Comparison of ENCODE assay signal across 10 cellular contexts in genomic region chr1:161484613-161485012, GRCh38. TPM values are rescaled to one million over a fixed set of nuclear protein-coding genes. Genes with fewer than 3 reads are reported as not detected.
A peak's percentile ranks its signal among the peaks of the same experiment; 100 is the strongest.
DNase-seq lines count a peak whose midpoint lies in the region; TF ChIP-seq lines count a peak whose summit lies in the region.
"Had no signal": no experiment of that assay in that cellular context is flagged by ENCODE, and none has a peak within 500 bp of the region (broad histone marks: within the 10 kb centered on the region; RNA-seq: fewer than 3 reads in every experiment).

No MANE protein-coding gene starts in this region.

- no peaks in the 10 kb centered on the region for H3K4me1 Mint-ChIP-seq in neural progenitor cell
- H3K4me1 Mint-ChIP-seq in activated T-helper 2 cell treated with anti-CD3 and anti-CD28 coated beads, Interferon-gamma antibody, Interleukin-2, Interleukin-4, amounts not matched to agents 10 μg/mL and 5 μg/mL and 100 μg/mL, durations not matched to agents 14 hours and 24 hours and 36 hours (ENCODE audit: low read depth) = peaks cover 5% of the 10 kb centered on the region

- H3K9me3 ChIP-seq in Loucy (ENCODE audit: insufficient read depth, low read depth, low read length) (no peaks in the 10 kb centered on the region), neural progenitor cell (ENCODE audit: low read depth) (no peaks in the 10 kb centered on the region)

- TF ChIP-seq CTCF in GM10266 (IDR thresholded peaks at IDR 0.05; ENCODE audit: control insufficient read depth, insufficient read depth, low read depth, missing control alignments) (peak; percentile 43), Loucy (conservative IDR thresholded peaks at IDR 0.05; ENCODE audit: low read length) (peak; percentile 70), cardiac fibroblast (IDR thresholded peaks at IDR 0.05; ENCODE audit: low read depth, low read length) (peak; percentile 28), neural progenitor cell (IDR thresholded peaks at IDR 0.05) (peak; percentile 24)

- no peaks in the 10 kb centered on the region for H3K4me1 ChIP-seq in Loucy (ENCODE audit: insufficient read depth, low read length, poor library complexity, severe bottlenecking)
- H3K4me1 ChIP-seq in neural progenitor cell = no peaks in the 10 kb centered on the region

- DNase-seq in GM10266 (ENCODE audit: extremely low spot score) (no peak), cardiac fibroblast (ENCODE audit: low read depth in 2 of 2) (peak in 1 of 2 donors; percentile 13), neural progenitor cell (ENCODE audit: low spot score) (no peak), occipital lobe (lab: John Stamatoyannopoulos, UW) (no peak), NCI-H345 (lab: John Stamatoyannopoulos, UW) (no peak)
- no peak for DNase-seq in activated T-helper 2 cell treated with anti-CD3 and anti-CD28 coated beads, Interferon-gamma antibody, Interleukin-2, Interleukin-4, amounts not matched to agents 10 μg/mL and 5 μg/mL and 100 μg/mL, durations not matched to agents 14 hours and 24 hours and 36 hours (ENCODE audit: low spot score)
- DNase-seq: activated CD4-positive, alpha-beta T cell treated with anti-CD3 and anti-CD28 coated beads, Interleukin-2, amount 50 U/mL, for 1 hour; amygdala; NCI-H774 had no signal

- peaks cover 21% of the 10 kb centered on the region for H3K27me3 Mint-ChIP-seq in neural progenitor cell (ENCODE audit: insufficient read depth, low read depth)
- H3K27me3 Mint-ChIP-seq in activated T-helper 2 cell treated with anti-CD3 and anti-CD28 coated beads, Interferon-gamma antibody, Interleukin-2, Interleukin-4, amounts not matched to agents 10 μg/mL and 5 μg/mL and 100 μg/mL, durations not matched to agents 14 hours and 24 hours and 36 hours (ENCODE audit: low read depth) = peaks cover 24% of the 10 kb centered on the region

- H3K36me3 Mint-ChIP-seq in neural progenitor cell = no peaks in the 10 kb centered on the region
- H3K36me3 Mint-ChIP-seq in activated T-helper 2 cell treated with anti-CD3 and anti-CD28 coated beads, Interferon-gamma antibody, Interleukin-2, Interleukin-4, amounts not matched to agents 10 μg/mL and 5 μg/mL and 100 μg/mL, durations not matched to agents 14 hours and 24 hours and 36 hours (ENCODE audit: low read depth) = no peaks in the 10 kb centered on the region

- no peaks in the 10 kb centered on the region for H3K36me3 ChIP-seq in Loucy (ENCODE audit: insufficient read depth, low read length)
- H3K36me3 ChIP-seq in neural progenitor cell = no peaks in the 10 kb centered on the region

- H3K9me3 Mint-ChIP-seq in neural progenitor cell = no peaks in the 10 kb centered on the region
- H3K9me3 Mint-ChIP-seq in activated T-helper 2 cell treated with anti-CD3 and anti-CD28 coated beads, Interferon-gamma antibody, Interleukin-2, Interleukin-4, amounts not matched to agents 10 μg/mL and 5 μg/mL and 100 μg/mL, durations not matched to agents 14 hours and 24 hours and 36 hours = no peaks in the 10 kb centered on the region

- intact Hi-C loops in activated T-helper 2 cell treated with anti-CD3 and anti-CD28 coated beads, Interferon-gamma antibody, Interleukin-2, Interleukin-4, amounts not matched to agents 10 μg/mL and 5 μg/mL and 100 μg/mL, durations not matched to agents 14 hours and 24 hours and 36 hours (cut with micrococcal nuclease) = loop anchor here (10.0 kb wide), 1 partner anchor 550 kb away; no protein-coding TSS in a partner anchor

- no peak overlapping the region for H3K27ac ChIP-seq in neural progenitor cell

- no peak overlapping the region for H2AFZ ChIP-seq in Loucy (ENCODE audit: low read length)
- H2AFZ ChIP-seq in neural progenitor cell (replicated peaks) = no peak overlapping the region

- H3K79me2 ChIP-seq in Loucy (ENCODE audit: insufficient read depth, low read length) (no peaks in the 10 kb centered on the region), neural progenitor cell (ENCODE audit: low read depth) (no peaks in the 10 kb centered on the region)

- H3K9me2 ChIP-seq in Loucy (replicated peaks; ENCODE audit: low read depth, low read length) = no peaks in the 10 kb centered on the region

- H3K4me3 Mint-ChIP-seq in neural progenitor cell = no peak overlapping the region
- H3K4me3 Mint-ChIP-seq in activated T-helper 2 cell treated with anti-CD3 and anti-CD28 coated beads, Interferon-gamma antibody, Interleukin-2, Interleukin-4, amounts not matched to agents 10 μg/mL and 5 μg/mL and 100 μg/mL, durations not matched to agents 14 hours and 24 hours and 36 hours (ENCODE audit: low read depth) = no peak overlapping the region

- H3K4me2 ChIP-seq in Loucy (ENCODE audit: low read depth, low read length, poor library complexity, severe bottlenecking) (no peak overlapping the region), neural progenitor cell (no peak overlapping the region)

- H3K27me3 ChIP-seq in Loucy (ENCODE audit: insufficient read depth, low read length, poor library complexity, severe bottlenecking) (no peaks in the 10 kb centered on the region), neural progenitor cell (peaks cover 53% of the 10 kb centered on the region)

- no peak overlapping the region for H3K9ac ChIP-seq in Loucy (ENCODE audit: low read depth, low read length, poor library complexity, severe bottlenecking)
- H3K9ac ChIP-seq in neural progenitor cell = no peak overlapping the region

- H3K27ac Mint-ChIP-seq in neural progenitor cell = no peak overlapping the region
- no peak overlapping the region for H3K27ac Mint-ChIP-seq in activated T-helper 2 cell treated with anti-CD3 and anti-CD28 coated beads, Interferon-gamma antibody, Interleukin-2, Interleukin-4, amounts not matched to agents 10 μg/mL and 5 μg/mL and 100 μg/mL, durations not matched to agents 14 hours and 24 hours and 36 hours

- H3K4me3 ChIP-seq in Loucy (ENCODE audit: low read length, poor library complexity, severe bottlenecking) = no peak overlapping the region
- H3K4me3 ChIP-seq in cardiac fibroblast (replicated peaks in 1 of 2; ENCODE audit: low read depth in 2 of 2, low read length in 2 of 2) = no peak overlapping the region
- H3K4me3 ChIP-seq in neural progenitor cell = no peak overlapping the region

- H3F3A ChIP-seq in Loucy (ENCODE audit: low read depth) = no peaks in the 10 kb centered on the region
- H3F3A ChIP-seq in neural progenitor cell (ENCODE audit: low read depth) = no peaks in the 10 kb centered on the region

- H4K20me1 ChIP-seq in Loucy (ENCODE audit: insufficient read depth, low read length, poor library complexity, severe bottlenecking) = no peaks in the 10 kb centered on the region
- no peaks in the 10 kb centered on the region for H4K20me1 ChIP-seq in neural progenitor cell (ENCODE audit: low read depth)

RNA-seq across cellular contexts. Expression of gene FCGR2A, which starts 20.6 kb away (rescaled TPM):
- total RNA-seq in neural progenitor cell (ENCODE audit: low replicate concordance) (0.53 TPM in 1 of 2 replicates, not detected in the other), occipital lobe (8.4 TPM)
- 0.50 and 0.60 TPM in 2 replicates for total RNA-seq in activated T-helper 2 cell treated with anti-CD3 and anti-CD28 coated beads, Interferon-gamma antibody, Interleukin-2, Interleukin-4, amounts not matched to agents 10 μg/mL and 5 μg/mL and 100 μg/mL, durations not matched to agents 14 hours and 24 hours and 36 hours

RNA-seq across cellular contexts. Expression of gene HSPA6, which starts 39.7 kb away (rescaled TPM):
- total RNA-seq in neural progenitor cell (ENCODE audit: low replicate concordance) (0.09 TPM in 1 of 2 replicates, not detected in the other), occipital lobe (0.31 TPM)
- total RNA-seq in activated T-helper 2 cell treated with anti-CD3 and anti-CD28 coated beads, Interferon-gamma antibody, Interleukin-2, Interleukin-4, amounts not matched to agents 10 μg/mL and 5 μg/mL and 100 μg/mL, durations not matched to agents 14 hours and 24 hours and 36 hours = 4.4 and 4.9 TPM in 2 replicates
